ENCODE assay signal across 17 cellular contexts in the genomic region with DNA sequence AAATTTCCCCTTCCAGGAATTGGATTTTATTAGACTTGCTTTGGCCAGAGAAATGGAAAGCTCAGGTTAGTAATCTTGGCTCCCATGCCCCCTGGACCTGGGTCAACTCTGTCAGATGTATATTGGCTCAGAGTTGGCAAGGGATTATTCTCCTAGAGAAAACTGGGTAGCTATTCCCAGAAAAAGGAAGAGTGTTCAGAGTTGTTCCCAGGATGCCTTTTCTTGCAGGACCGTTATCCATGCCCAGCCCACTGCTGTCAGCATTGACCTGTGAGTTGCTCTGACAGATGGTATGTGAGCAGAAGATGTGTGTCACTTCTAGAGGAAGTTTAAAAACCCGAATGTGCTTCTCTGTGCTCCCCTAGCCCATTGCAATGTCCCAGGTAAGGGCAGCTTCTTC.
A peak's percentile ranks its signal among the peaks of the same experiment; 100 is the strongest.
DNase-seq lines count a peak whose midpoint lies in the region; ATAC-seq and TF ChIP-seq lines count a peak whose summit lies in the region.
"Had no signal": no experiment of that assay in that cellular context is flagged by ENCODE, and none has a peak within 500 bp of the region (broad histone marks: within the 10 kb centered on the region; RNA-seq: fewer than 3 reads in every experiment).

No MANE protein-coding gene starts in this region.

- TF ChIP-seq CTCF in esophagus muscularis mucosa (IDR thresholded peaks at IDR 0.05), result no peak

- TF ChIP-seq POLR2A in esophagus muscularis mucosa (IDR thresholded peaks at IDR 0.05; ENCODE audit: low read depth), result no peak

- WGBS in esophagus muscularis mucosa, result 75% methylated on average over 1 of the region's 2 CpGs
- WGBS in aorta, 2 donors, result 42 to 51% methylated on average over 2 of the region's 2 CpGs

- no peak for TF ChIP-seq EP300 in esophagus muscularis mucosa (IDR thresholded peaks at IDR 0.05)

- H3K4me1 ChIP-seq in esophagus muscularis mucosa (peaks cover 0 to 7% (median 5%) of the 10 kb centered on the region in 4 donors), aorta (ENCODE audit: control insufficient read depth in 1 of 2, insufficient read depth in 2 of 2, low read length in 2 of 2) (no peaks in the 10 kb centered on the region)
- H3K4me1 ChIP-seq: BLaER1 treated with 17β-estradiol and CSF1 and Interleukin-3, amounts not matched to agents 10 nM and 100 nM; Caco-2 had no signal

- H3K4me3 ChIP-seq in esophagus muscularis mucosa, result no peak overlapping the region
- H3K4me3 ChIP-seq in aorta (ENCODE audit: low read length in 2 of 2), result no peak overlapping the region
- H3K4me3 ChIP-seq: A549; BLaER1 treated with 17β-estradiol and CSF1 and Interleukin-3, amounts not matched to agents 10 nM and 100 nM; GM12878 had no signal

- H3K27ac ChIP-seq in esophagus muscularis mucosa (replicated peaks in 1 of 4), result no peak overlapping the region
- no peak overlapping the region for H3K27ac ChIP-seq in aorta (ENCODE audit: low read depth in 1 of 2, low read length in 2 of 2)
- H3K27ac ChIP-seq: 22Rv1; A549; BLaER1 treated with 17β-estradiol and CSF1 and Interleukin-3, amounts not matched to agents 10 nM and 100 nM; C4-2B had no signal

- intact Hi-C loops in esophagus muscularis mucosa (cut with DNase I) (no loop called here), aorta (cut with DNase I) (no loop called here)

- H3K36me3 ChIP-seq in esophagus muscularis mucosa, result no peaks in the 10 kb centered on the region
- no peaks in the 10 kb centered on the region for H3K36me3 ChIP-seq in aorta (ENCODE audit: control insufficient read depth in 1 of 2, insufficient read depth in 2 of 2, low read length in 1 of 2)
- H3K36me3 ChIP-seq: BLaER1 treated with 17β-estradiol and CSF1 and Interleukin-3, amounts not matched to agents 10 nM and 100 nM had no signal

- in situ Hi-C loops in G401 (cut with HindIII; ENCODE audit: low sequenced_read_pairs), result no loop called here

- ATAC-seq in aorta (ENCODE audit: low FRiP score), result no peak
- ATAC-seq: A549; CD8-positive, alpha-beta T cell; GM12878 had no signal

- H3K27me3 ChIP-seq in esophagus muscularis mucosa (no peaks in the 10 kb centered on the region), aorta (ENCODE audit: control insufficient read depth in 1 of 2, insufficient read depth in 2 of 2, low read length in 1 of 2) (no peaks in the 10 kb centered on the region)
- H3K27me3 ChIP-seq: BLaER1 treated with 17β-estradiol and CSF1 and Interleukin-3, amounts not matched to agents 10 nM and 100 nM had no signal

- DNase-seq in G401 (ENCODE audit: low spot score), result peak; percentile 91
- DNase-seq in cerebellar cortex (ENCODE audit: low spot score), result peak; percentile 90
- DNase-seq in esophagus muscularis mucosa (ENCODE audit: extremely low spot score), result peak; percentile 45
- no peak for DNase-seq in NCI-H2107 (lab: John Stamatoyannopoulos, UW)
- DNase-seq in aorta, result no peak
- DNase-seq: AML-193; Caco-2; Calu3; CD4-positive, alpha-beta T cell; CD8-positive, alpha-beta T cell; DMS79 treated with DMSO at 0.1 percent for 48 hours; GDM1 had no signal

- H3K9me3 ChIP-seq in esophagus muscularis mucosa, result no peaks in the 10 kb centered on the region
- H3K9me3 ChIP-seq in aorta (ENCODE audit: control insufficient read depth, low read length), result no peaks in the 10 kb centered on the region
- H3K9me3 ChIP-seq: A549, Caco-2 had no signal

Comparison
In these comparisons a context has a peak if more than half of its experiments do, and no peak if none do; other contexts are left out.
1. DNase-seq: peak in G401 (single experiment), cerebellar cortex (single experiment) and esophagus muscularis mucosa (single experiment); none in NCI-H2107 (single experiment) and aorta (0 of 2).